ENCODE assay signal across 15 cellular contexts in the genomic region with DNA sequence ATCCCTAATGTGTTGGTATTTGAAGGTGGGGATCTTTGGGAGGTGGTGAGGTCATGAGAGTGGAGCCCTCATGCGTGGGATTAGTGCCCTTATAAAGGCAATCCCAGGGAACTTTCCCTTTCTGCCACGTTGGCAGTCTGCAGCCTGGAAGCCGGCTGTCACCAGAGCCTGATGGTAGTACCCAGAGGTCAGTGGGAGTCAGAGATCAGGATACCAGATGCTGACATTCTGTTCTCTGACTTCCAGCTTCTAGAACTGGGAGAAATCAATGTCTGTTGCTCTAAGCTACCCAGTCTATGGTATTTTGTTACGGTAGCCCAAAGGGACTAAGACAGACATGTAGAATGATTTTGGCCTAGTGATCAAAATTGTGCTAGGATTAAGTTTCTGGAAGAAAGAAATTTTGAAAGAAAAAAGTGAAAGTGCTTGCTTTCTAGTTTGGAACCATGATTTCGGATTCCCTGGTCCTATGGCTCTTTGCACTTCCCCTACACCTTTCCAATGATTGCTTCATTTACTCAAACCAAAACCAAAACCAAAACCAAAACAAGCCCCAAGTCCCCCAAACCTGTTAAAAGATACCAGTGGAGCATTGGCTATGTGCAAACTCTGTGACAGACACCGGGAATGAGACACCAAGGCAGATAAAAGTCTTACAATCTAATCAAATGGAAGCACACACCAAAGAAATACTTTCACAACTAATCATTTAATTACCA.
A peak's percentile ranks its signal among the peaks of the same experiment; 100 is the strongest.
DNase-seq lines count a peak whose midpoint lies in the region; ATAC-seq, FAIRE-seq and TF ChIP-seq lines count a peak whose summit lies in the region.
"Had no signal": no experiment of that assay in that cellular context is flagged by ENCODE, and none has a peak within 500 bp of the region (broad histone marks: within the 10 kb centered on the region; RNA-seq: fewer than 3 reads in every experiment).

No MANE protein-coding gene starts in this region.

- H3K9ac ChIP-seq in GM12878 (ENCODE audit: control insufficient read depth, insufficient read depth, low read length), result no peak overlapping the region

- TF ChIP-seq CTCF in GM12878 (IDR thresholded peaks at IDR 0.05 in 2 of 3, conservative IDR thresholded peaks at IDR 0.05 in 1 of 3; ENCODE audit: control insufficient read depth in 2 of 3, extremely low read depth in 1 of 3, insufficient read depth in 1 of 3, low read depth in 3 of 3, low read length in 3 of 3) (no peak), subcutaneous adipose tissue (IDR thresholded peaks at IDR 0.05; ENCODE audit: low read depth) (peak; percentile 81)

- H3K4me1 Mint-ChIP-seq in stimulated activated naive CD8-positive, alpha-beta T cell treated with anti-CD3 and anti-CD28 coated beads, Interleukin-15, amount 100 ng/mL, for 72 hours, result peaks cover 10% of the 10 kb centered on the region

- peak overlapping the region in 1 of 2 donors; percentile 3 for H3K4me3 Mint-ChIP-seq in stimulated activated naive CD8-positive, alpha-beta T cell treated with anti-CD3 and anti-CD28 coated beads, Interleukin-15, amount 100 ng/mL, for 72 hours
- H3K4me3 Mint-ChIP-seq: mesothelial cell of epicardium; stimulated activated naive CD8-positive, alpha-beta T cell treated with anti-CD3 and anti-CD28 coated beads, Interleukin-15, Interleukin-2, amounts not matched to agents 100 ng/mL and 50 ng/mL, for 24 hours; T-helper 17 cell had no signal

- ATAC-seq in stimulated activated naive CD8-positive, alpha-beta T cell treated with anti-CD3 and anti-CD28 coated beads, Interleukin-15, amount 100 ng/mL, for 72 hours, result peak; percentile 69
- no peak for ATAC-seq in stimulated activated naive CD8-positive, alpha-beta T cell treated with anti-CD3 and anti-CD28 coated beads, Interleukin-15, Interleukin-2, amounts not matched to agents 100 U/mL and 50 U/mL, for 24 hours
- ATAC-seq in HG03045 (IDR thresholded peaks at IDR 0.05; ENCODE audit: unreplicated experiment), result peak; percentile 68
- ATAC-seq in GM12878, result peak; percentile 73
- no peak for ATAC-seq in HG03108 (IDR thresholded peaks at IDR 0.05; ENCODE audit: unreplicated experiment)
- no peak for ATAC-seq in GM21390 (IDR thresholded peaks at IDR 0.05; ENCODE audit: unreplicated experiment)
- ATAC-seq: psoas muscle, T-helper 17 cell had no signal

- H3K27ac ChIP-seq in GM12878 (ENCODE audit: control insufficient read depth, insufficient read depth), result no peak overlapping the region
- H3K27ac ChIP-seq: psoas muscle had no signal

- H4K20me1 ChIP-seq in GM12878 (ENCODE audit: control insufficient read depth, insufficient read depth), result no peaks in the 10 kb centered on the region

- no peak overlapping the region; the same call in 1 of the 2 replicates for H3K4me3 ChIP-seq in GM12878
- H3K4me3 ChIP-seq: psoas muscle had no signal

- no peaks in the 10 kb centered on the region for H3K27me3 ChIP-seq in GM12878 (replicated peaks in 1 of 2; ENCODE audit: control insufficient read depth in 2 of 2, insufficient read depth in 2 of 2, low read length in 1 of 2)

- H3K27ac Mint-ChIP-seq in stimulated activated naive CD8-positive, alpha-beta T cell treated with anti-CD3 and anti-CD28 coated beads, Interleukin-15, amount 100 ng/mL, for 72 hours, result peak overlapping the region in 1 of 2 donors; percentile 60
- H3K27ac Mint-ChIP-seq: mesothelial cell of epicardium; stimulated activated naive CD8-positive, alpha-beta T cell treated with anti-CD3 and anti-CD28 coated beads, Interleukin-15, Interleukin-2, amounts not matched to agents 100 ng/mL and 50 ng/mL, for 24 hours; T-helper 17 cell had no signal

- H3K9me3 ChIP-seq in GM12878 (replicated peaks; ENCODE audit: control insufficient read depth, insufficient read depth, low read length), result no peaks in the 10 kb centered on the region
- H3K9me3 ChIP-seq: psoas muscle had no signal

- no peaks in the 10 kb centered on the region for H3K9me3 Mint-ChIP-seq in stimulated activated naive CD8-positive, alpha-beta T cell treated with anti-CD3 and anti-CD28 coated beads, Interleukin-15, amount 100 ng/mL, for 72 hours
- H3K9me3 Mint-ChIP-seq: mesothelial cell of epicardium; stimulated activated naive CD8-positive, alpha-beta T cell treated with anti-CD3 and anti-CD28 coated beads, Interleukin-15, Interleukin-2, amounts not matched to agents 100 ng/mL and 50 ng/mL, for 24 hours had no signal

- SMC1A ChIA-PET in GM12878 (lab: Charles Lee; ENCODE audit: uncharacterized antibody, unreplicated experiment), result interaction anchor here (1.0 to 2.5 kb wide), 5 partner anchors 10 to 18 kb away, joined by 3 to 9 read pairs (median 3); no protein-coding TSS in a partner anchor

- in situ Hi-C loops in GM12878 (cut with MboI), result no loop called here

- peak overlapping the region; percentile 46 for H2AFZ ChIP-seq in GM12878 (ENCODE audit: control insufficient read depth, low read depth, low read length)

- no peaks in the 10 kb centered on the region for H3K79me2 ChIP-seq in GM12878 (ENCODE audit: control insufficient read depth, insufficient read depth, low read length)

- no TSS peak for BruUV-seq in GM12878 (replicated peaks; lab: Mats Ljungman, UMichigan)

- POLR2A ChIA-PET in GM12878 (lab: Charles Lee), result no interaction called here

- no peak for DNase-seq in stimulated activated naive CD8-positive, alpha-beta T cell treated with anti-CD3 and anti-CD28 coated beads, Interleukin-15, amount 100 ng/mL, for 72 hours
- DNase-seq in stimulated activated naive CD8-positive, alpha-beta T cell treated with anti-CD3 and anti-CD28 coated beads, Interleukin-15, Interleukin-2, amounts not matched to agents 100 U/mL and 50 U/mL, for 24 hours, result no peak
- DNase-seq in GM12878 (ENCODE audit: low read depth, low spot score), result no peak
- DNase-seq in NCI-H446 (lab: John Stamatoyannopoulos, UW), result no peak
- DNase-seq: NCI-H187 treated with DMSO at 0.1 percent for 48 hours; psoas muscle; stimulated activated CD4-positive, alpha-beta T cell treated with anti-CD3 and anti-CD28 coated beads, Interleukin-2, amount 100 ng/mL, for 24 hours; T-helper 17 cell had no signal

- intact Hi-C loops in GM12878 (cut with micrococcal nuclease; ENCODE audit: unreplicated experiment), result no loop called here

- 79% methylated on average over 6 of the region's 6 CpGs for WGBS in GM12878 (ENCODE audit: insufficient coverage, insufficient replicate concordance, low lambda C conversion rate, missing lambda C conversion rate)

- no peak for TF ChIP-seq POLR2A in GM12878 (IDR thresholded peaks at IDR 0.05; ENCODE audit: low read depth, low read length)

- peak overlapping the region; percentile 23; the same call in 1 of the 2 replicates for H3K4me2 ChIP-seq in GM12878 (ENCODE audit: control insufficient read depth, insufficient read depth)

- TF ChIP-seq RAD21 in GM12878 (IDR thresholded peaks at IDR 0.05; ENCODE audit: insufficient read depth, low read depth, low read length), result no peak

- no peaks in the 10 kb centered on the region for H3K27me3 Mint-ChIP-seq in stimulated activated naive CD8-positive, alpha-beta T cell treated with anti-CD3 and anti-CD28 coated beads, Interleukin-15, amount 100 ng/mL, for 72 hours
- H3K27me3 Mint-ChIP-seq: stimulated activated naive CD8-positive, alpha-beta T cell treated with anti-CD3 and anti-CD28 coated beads, Interleukin-15, Interleukin-2, amounts not matched to agents 100 ng/mL and 50 ng/mL, for 24 hours; T-helper 17 cell had no signal

- no peak for FAIRE-seq in GM12878 (lab: Jason Lieb, UNC)
- FAIRE-seq: colon had no signal

- CTCF ChIA-PET in GM12878 (lab: Yijun Ruan, JAX), result interaction anchor here (1.2 kb wide), 1 partner anchor 90 kb away, joined by 3 read pairs; no protein-coding TSS in a partner anchor

- no peaks in the 10 kb centered on the region for H3K36me3 ChIP-seq in GM12878 (ENCODE audit: control insufficient read depth in 2 of 2, insufficient read depth in 2 of 2, low read length in 1 of 2)

- H3K4me1 ChIP-seq in GM12878 (ENCODE audit: control insufficient read depth, insufficient read depth, low read length), result peaks cover 4% of the 10 kb centered on the region; the same call in 1 of the 2 replicates
- H3K4me1 ChIP-seq: psoas muscle had no signal

- no peak for TF ChIP-seq EP300 in GM12878 (IDR thresholded peaks at IDR 0.05; ENCODE audit: borderline replicate concordance in 1 of 2, control insufficient read depth in 1 of 2, low read depth in 2 of 2, low read length in 2 of 2)

- RAD21 ChIA-PET in GM12878 (lab: Charles Lee; ENCODE audit: unreplicated experiment), result no interaction called here

TF ChIP-seq in GM12878, 131 proteins besides CTCF, POLR2A, EP300 and RAD21 (continues in another document):
- TF ChIP-seq MTA2 (IDR thresholded peaks at IDR 0.05; ENCODE audit: low read depth), result peak; percentile 21; the same call in 1 of the 2 replicates
- TF ChIP-seq PBX3 (IDR thresholded peaks at IDR 0.05; ENCODE audit: insufficient replicate concordance, low read depth, low read length), result no peak
- TF ChIP-seq SMC3 (IDR thresholded peaks at IDR 0.05; ENCODE audit: borderline replicate concordance, low read length), result no peak
- peak; percentile 57 for TF ChIP-seq JUNB (IDR thresholded peaks at IDR 0.05)
- peak; percentile 63 for TF ChIP-seq EED (IDR thresholded peaks at IDR 0.05; ENCODE audit: low read depth)
- TF ChIP-seq IKZF2 (IDR thresholded peaks at IDR 0.05), result peak; percentile 61 to 78
- no peak for TF ChIP-seq NBN (IDR thresholded peaks at IDR 0.05)
- TF ChIP-seq NFXL1 (IDR thresholded peaks at IDR 0.05; ENCODE audit: borderline replicate concordance), result peak; percentile 86; the same call in 1 of the 2 replicates
- 0 out of 2 replicates have a peak, but pooled peaks have one; percentile 27 for TF ChIP-seq SPI1 (IDR thresholded peaks at IDR 0.05; ENCODE audit: borderline replicate concordance, insufficient read depth, low read depth, low read length)
- TF ChIP-seq PKNOX1 (IDR thresholded peaks at IDR 0.05), result 0 out of 2 replicates have a peak, but pooled peaks have one; percentile 12

Comparison
In these comparisons a context has a peak if more than half of its experiments do, and no peak if none do; other contexts are left out.
1. ATAC-seq: peak in stimulated activated naive CD8-positive, alpha-beta T cell treated with anti-CD3 and anti-CD28 coated beads, Interleukin-15, amount 100 ng/mL, for 72 hours (single experiment), HG03045 (single experiment) and GM12878 (single experiment); none in stimulated activated naive CD8-positive, alpha-beta T cell treated with anti-CD3 and anti-CD28 coated beads, Interleukin-15, Interleukin-2, amounts not matched to agents 100 U/mL and 50 U/mL, for 24 hours (single experiment), HG03108 (single experiment) and GM21390 (single experiment).